In genomic region chr16:53220585-53220984, GRCh38 we compare ENCODE assay signal across 8 cellular contexts.
DNase-seq lines count a peak whose midpoint lies in the region; ATAC-seq, FAIRE-seq and TF ChIP-seq lines count a peak whose summit lies in the region.

No MANE protein-coding gene starts in this region.

- peaks cover 94% of the 10 kb centered on the region for H3K79me2 ChIP-seq in Loucy (ENCODE audit: insufficient read depth, low read length)

- FAIRE-seq in pancreas (lab: Jason Lieb, UNC) = no peak

- peak overlapping the region; percentile 27 for H3K4me3 ChIP-seq in Loucy (ENCODE audit: low read length, poor library complexity, severe bottlenecking)
- no peak overlapping the region for H3K4me3 ChIP-seq in esophagus muscularis mucosa
- H3K4me3 ChIP-seq in pancreas = no peak overlapping the region

- no peaks in the 10 kb centered on the region for H3K9me2 ChIP-seq in Loucy (replicated peaks; ENCODE audit: low read depth, low read length)

- peak overlapping the region; percentile 56 for H3K4me2 ChIP-seq in Loucy (ENCODE audit: low read depth, low read length, poor library complexity, severe bottlenecking)

- no peak overlapping the region for H2AFZ ChIP-seq in Loucy (ENCODE audit: low read length)

- H3K9ac ChIP-seq in Loucy (ENCODE audit: low read depth, low read length, poor library complexity, severe bottlenecking) = peak overlapping the region; percentile 1

- H3K27me3 ChIP-seq in Loucy (ENCODE audit: insufficient read depth, low read length, poor library complexity, severe bottlenecking) = no peaks in the 10 kb centered on the region
- no peaks in the 10 kb centered on the region for H3K27me3 ChIP-seq in esophagus muscularis mucosa
- H3K27me3 ChIP-seq in pancreas = no peaks in the 10 kb centered on the region

- intact Hi-C loops in esophagus muscularis mucosa (cut with DNase I) = no loop called here
- intact Hi-C loops in pancreas (cut with DNase I) = no loop called here

- H3F3A ChIP-seq in Loucy (ENCODE audit: low read depth) = no peaks in the 10 kb centered on the region; the same call in 1 of the 2 replicates

- peaks cover 32% of the 10 kb centered on the region for H3K36me3 ChIP-seq in Loucy (ENCODE audit: insufficient read depth, low read length)
- H3K36me3 ChIP-seq in esophagus muscularis mucosa = peaks cover 4 to 14% (median 10%) of the 10 kb centered on the region in 4 donors
- H3K36me3 ChIP-seq in pancreas = peaks cover 0 to 7% (median 0%) of the 10 kb centered on the region in 3 donors

- TF ChIP-seq POLR2A in esophagus muscularis mucosa (IDR thresholded peaks at IDR 0.05; ENCODE audit: low read depth) = no peak

- H4K20me1 ChIP-seq in Loucy (ENCODE audit: insufficient read depth, low read length, poor library complexity, severe bottlenecking) = peaks cover 88% of the 10 kb centered on the region

- TF ChIP-seq CTCF in Loucy (conservative IDR thresholded peaks at IDR 0.05; ENCODE audit: low read length) = peak; percentile 65
- TF ChIP-seq CTCF in esophagus muscularis mucosa (IDR thresholded peaks at IDR 0.05) = peak; percentile 8 to 15 (median 8)
- no peak for TF ChIP-seq CTCF in pancreas (IDR thresholded peaks at IDR 0.05)

- H3K4me1 ChIP-seq in Loucy (ENCODE audit: insufficient read depth, low read length, poor library complexity, severe bottlenecking) (peaks cover 52% of the 10 kb centered on the region), esophagus muscularis mucosa (peaks cover 46 to 56% (median 49%) of the 10 kb centered on the region in 4 donors), pancreas (peaks cover 8 to 33% (median 22%) of the 10 kb centered on the region in 3 donors)

- 88% methylated on average over 2 of the region's 2 CpGs for WGBS in esophagus muscularis mucosa
- 93 to 97% methylated on average over 2 of the region's 2 CpGs for WGBS in pancreas, 2 donors

- ATAC-seq in pancreas = peak in 3 of 4 donors; percentile 56 to 57 (median 56)
- no peak for ATAC-seq in GM18861 (IDR thresholded peaks at IDR 0.05; ENCODE audit: unreplicated experiment)

- peak overlapping the region in 3 of 4 donors; percentile 14 to 53 (median 16) for H3K27ac ChIP-seq in esophagus muscularis mucosa (replicated peaks in 1 of 4)
- no peak overlapping the region for H3K27ac ChIP-seq in pancreas

- H3K9me3 ChIP-seq in Loucy (ENCODE audit: insufficient read depth, low read depth, low read length) (no peaks in the 10 kb centered on the region), esophagus muscularis mucosa (no peaks in the 10 kb centered on the region), pancreas (no peaks in the 10 kb centered on the region)

- DNase-seq in GM03348 (ENCODE audit: low spot score) (peak; percentile 24), esophagus muscularis mucosa (ENCODE audit: extremely low spot score) (no peak), pancreas (no peak), NCI-H510A (lab: John Stamatoyannopoulos, UW) (no peak), NCI-H187 treated with DMSO at 0.1 percent for 48 hours (lab: John Stamatoyannopoulos, UW) (no peak), NCI-H2029 (lab: John Stamatoyannopoulos, UW) (no peak)

- TF ChIP-seq EP300 in esophagus muscularis mucosa (IDR thresholded peaks at IDR 0.05) = no peak

Comparison
In these comparisons a context has a peak if more than half of its experiments do, and no peak if none do; other contexts are left out.
1. CTCF ChIP-seq: peak in Loucy (single experiment) and esophagus muscularis mucosa (3 of 3); none in pancreas (0 of 4).
2. H3K27ac ChIP-seq: peak in esophagus muscularis mucosa (3 of 4); none in pancreas (0 of 4).